In genomic region chr3:23203651-23204111, GRCh38 we compare ENCODE assay signal across 1 cellular context.
TF ChIP-seq lines count a peak whose summit lies in the region.

No MANE protein-coding gene starts in this region.

TF ChIP-seq in Ishikawa, 13 proteins besides CTCF, POLR2A, EP300 and RAD21 (continued from another document):
- TF ChIP-seq FOXM1 (IDR thresholded peaks at IDR 0.05; ENCODE audit: borderline replicate concordance, low read depth) (no peak), NFIC (IDR thresholded peaks at IDR 0.05) (no peak), YY1 (IDR thresholded peaks at IDR 0.05; ENCODE audit: low read depth) (no peak), USF1 (IDR thresholded peaks at IDR 0.05) (no peak)
TF ChIP-seq in Ishikawa: peak in this region for 0.
